Comparison of ENCODE assay signal across 12 cellular contexts in the genomic region with DNA sequence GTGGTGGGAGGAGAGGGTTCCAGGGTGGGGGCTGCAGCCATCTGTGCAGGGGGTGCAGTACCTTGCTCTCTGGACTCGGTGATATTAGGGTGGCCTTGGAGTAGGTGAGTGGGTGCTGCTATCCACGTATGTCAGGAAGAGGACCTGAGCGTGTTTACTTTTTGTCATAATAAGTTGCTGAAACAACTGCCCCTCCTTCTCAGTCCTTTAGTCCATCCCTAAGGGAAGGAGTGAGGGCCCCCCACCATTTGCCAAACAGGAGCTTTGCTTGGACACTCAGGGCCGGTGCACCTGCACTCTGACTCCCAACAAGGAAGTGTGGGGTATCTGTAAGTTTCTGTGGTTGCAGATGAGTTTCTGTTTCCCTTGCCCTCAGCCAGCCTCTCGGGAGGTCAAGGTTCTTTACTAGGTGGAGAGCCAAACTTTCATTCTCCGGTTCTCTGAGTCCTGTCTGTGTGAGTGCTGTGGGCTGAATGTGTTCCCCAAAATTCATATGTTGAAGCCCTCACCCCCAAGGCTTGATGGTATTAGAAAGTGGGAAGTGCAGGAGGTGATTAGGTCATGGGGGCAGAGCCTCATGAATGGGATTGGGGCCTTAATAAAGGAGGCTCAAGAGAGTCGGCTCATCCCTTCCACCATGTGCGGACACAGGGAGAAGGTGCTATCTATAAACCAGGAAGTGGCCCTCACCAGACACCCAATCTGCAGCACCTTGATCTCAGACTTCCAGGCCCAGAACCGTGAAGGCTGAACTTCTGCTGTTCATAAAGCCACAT. TPM values are rescaled to one million over a fixed set of nuclear protein-coding genes. Genes with fewer than 3 reads are reported as not detected.
DNase-seq lines count a peak whose midpoint lies in the region; ATAC-seq, FAIRE-seq and TF ChIP-seq lines count a peak whose summit lies in the region.
"Had no signal": no experiment of that assay in that cellular context is flagged by ENCODE, and none has a peak within 500 bp of the region (broad histone marks: within the 10 kb centered on the region; RNA-seq: fewer than 3 reads in every experiment).

No MANE protein-coding gene starts in this region.

- POLR2A ChIA-PET in OCI-LY7 (lab: Charles Lee), result interaction anchor here (0.8 to 0.9 kb wide), 2 partner anchors 10 to 15 kb away, joined by 3 to 4 read pairs; no protein-coding TSS in a partner anchor

- ATAC-seq in GM19372 (IDR thresholded peaks at IDR 0.05; ENCODE audit: low read depth, unreplicated experiment) (peak; percentile 98), HG02981 (IDR thresholded peaks at IDR 0.05; ENCODE audit: unreplicated experiment) (peak; percentile 88), right cardiac atrium (no peak)

- no peaks in the 10 kb centered on the region for H3K27me3 ChIP-seq in GM06990 (replicated peaks; ENCODE audit: control insufficient read depth, insufficient read depth, low read length)
- no peaks in the 10 kb centered on the region for H3K27me3 ChIP-seq in right cardiac atrium (ENCODE audit: control insufficient read depth, insufficient read depth)

- no TSS peak for BruUV-seq in OCI-LY7 (replicated peaks; lab: Mats Ljungman, UMichigan)

- H3K27ac ChIP-seq in OCI-LY7 (ENCODE audit: low read depth, low read length, poor library complexity, severe bottlenecking), result peak overlapping the region; percentile 87
- H3K27ac ChIP-seq in right cardiac atrium (ENCODE audit: low read length), result no peak overlapping the region

- H3K9me2 ChIP-seq in OCI-LY7 (ENCODE audit: insufficient read depth, low read length), result no peaks in the 10 kb centered on the region

- H4K20me1 ChIP-seq in OCI-LY7 (ENCODE audit: insufficient read depth, low read length), result no peaks in the 10 kb centered on the region

- H3K36me3 ChIP-seq in GM06990 (ENCODE audit: control insufficient read depth, insufficient read depth, low read length) (no peaks in the 10 kb centered on the region), OCI-LY7 (ENCODE audit: insufficient read depth, low read length) (no peaks in the 10 kb centered on the region; the same call in 1 of the 2 replicates)

- peaks cover 11% of the 10 kb centered on the region; the same call in 1 of the 2 replicates for H3K9me3 ChIP-seq in OCI-LY7 (ENCODE audit: low read length)
- no peaks in the 10 kb centered on the region for H3K9me3 ChIP-seq in right cardiac atrium (ENCODE audit: control insufficient read depth, low read length)

- H3K4me2 ChIP-seq in OCI-LY7 (ENCODE audit: low read length), result peak overlapping the region; percentile 65

- TF ChIP-seq CTCF in GM06990 (IDR thresholded peaks at IDR 0.05; ENCODE audit: insufficient read depth, low read length, poor library complexity, severe bottlenecking), result no peak
- no peak for TF ChIP-seq CTCF in OCI-LY7 (conservative IDR thresholded peaks at IDR 0.05; ENCODE audit: low read length)

- DNase-seq in GM06990 (ENCODE audit: extremely low read depth, insufficient read length) (peak; percentile 47), OCI-LY7 (ENCODE audit: low spot score) (peak; percentile 90), RCC 7860 (ENCODE audit: low spot score) (no peak), NCI-H2029 (lab: John Stamatoyannopoulos, UW) (no peak), right cardiac atrium (no peak)
- no peak for DNase-seq in activated effector memory CD4-positive, alpha-beta T cell treated with Interleukin-2 at 50 U/mL for 16 hours
- DNase-seq: activated CD4-positive, alpha-beta T cell treated with anti-CD3 and anti-CD28 coated beads, Interleukin-2, amount 50 U/mL, for 4 hours; posterior cingulate gyrus; stimulated activated naive CD4-positive, alpha-beta T cell treated with Interleukin-2 at 50 U/mL for 16 hours had no signal

- H3K79me2 ChIP-seq in OCI-LY7 (ENCODE audit: insufficient read depth, low read depth, low read length), result no peaks in the 10 kb centered on the region

- H2AFZ ChIP-seq in OCI-LY7 (ENCODE audit: low read length), result peak overlapping the region; percentile 28

- H3K4me3 ChIP-seq in GM06990 (replicated peaks; ENCODE audit: low read depth, low read length) (no peak overlapping the region), OCI-LY7 (ENCODE audit: low read depth, low read length, poor library complexity, severe bottlenecking) (peak overlapping the region; percentile 44), right cardiac atrium (ENCODE audit: low read length) (no peak overlapping the region)

- CTCF ChIA-PET in OCI-LY7 (lab: Charles Lee; ENCODE audit: unreplicated experiment), result interaction anchor here (0.7 kb wide), 1 partner anchor 11 kb away, joined by 3 read pairs; no protein-coding TSS in a partner anchor

- FAIRE-seq in RCC 7860 (lab: Jason Lieb, UNC), result no peak

- peaks cover 69% of the 10 kb centered on the region for H3K4me1 ChIP-seq in OCI-LY7 (ENCODE audit: insufficient read depth, low read length, poor library complexity, severe bottlenecking)
- H3K4me1 ChIP-seq in right cardiac atrium (ENCODE audit: control insufficient read depth, insufficient read depth, low read length), result no peaks in the 10 kb centered on the region

- intact Hi-C loops in OCI-LY7 (cut with micrococcal nuclease; ENCODE audit: unreplicated experiment) (loop anchor here (1.0 kb wide), 1 partner anchor 10 kb away; no protein-coding TSS in a partner anchor), right cardiac atrium (cut with DNase I) (no loop called here)

- WGBS in right cardiac atrium, result 88% methylated on average over 9 of the region's 9 CpGs

RNA-seq across cellular contexts. Expression of a gene that starts 19.7 kb away (rescaled TPM):
- total RNA-seq in OCI-LY7 (2014; rRNA removed; shearing (Covaris generic)), result 0.05 and 0.35 TPM in 2 replicates
- total RNA-seq in OCI-LY7 (2022) (0.10 TPM in 1 of 2 replicates, not detected in the other), right cardiac atrium (not detected)
- polyA plus RNA-seq in right cardiac atrium, result not detected
- total RNA-seq: cardiac septum had no signal

RNA-seq across cellular contexts. Expression of a gene that starts 54.6 kb away (rescaled TPM):
- not detected in 2 replicates for total RNA-seq in OCI-LY7 (2014; rRNA removed; shearing (Covaris generic))
- total RNA-seq in OCI-LY7 (2022) (not detected in 2 replicates), right cardiac atrium (not detected)
- not detected for polyA plus RNA-seq in right cardiac atrium
- total RNA-seq: cardiac septum had no signal

Comparison
In these comparisons a context has a peak if more than half of its experiments do, and no peak if none do; other contexts are left out.
1. DNase-seq: peak in GM06990 (single experiment) and OCI-LY7 (single experiment); none in RCC 7860 (single experiment), NCI-H2029 (single experiment), right cardiac atrium (0 of 3) and activated effector memory CD4-positive, alpha-beta T cell treated with Interleukin-2 at 50 U/mL for 16 hours (single experiment).
2. ATAC-seq: peak in GM19372 (single experiment) and HG02981 (single experiment); none in right cardiac atrium (0 of 2).